ENCODE assay signal across 8 cellular contexts in genomic region chr17:2400877-2401425, GRCh38. TPM values are rescaled to one million over a fixed set of nuclear protein-coding genes. Genes with fewer than 3 reads are reported as not detected.
DNase-seq lines count a peak whose midpoint lies in the region; ATAC-seq and TF ChIP-seq lines count a peak whose summit lies in the region.

MNT (minus strand) TSS chr17:2401060; CDS start chr17:2400712, 348 bp downstream.

- peak in 1 of 2 donors; percentile 44 for TF ChIP-seq POLR2A in heart left ventricle (IDR thresholded peaks at IDR 0.05)

- H3K9me3 Mint-ChIP-seq in type B pancreatic cell: no peaks in the 10 kb centered on the region

- H3K27ac ChIP-seq in heart left ventricle: peak within 1 kb of the TSS; percentile 94 to 100 (median 99)

- no peaks in the 10 kb centered on the region for H3K36me3 ChIP-seq in adipocyte (ENCODE audit: control insufficient read depth, insufficient read depth, low read length, severe bottlenecking)
- H3K36me3 ChIP-seq in heart left ventricle: no peaks in the 10 kb centered on the region

- 0 to 1% (median 0%) methylated on average over 48 to 51 of the region's 51 CpGs for WGBS in heart left ventricle, 4 donors

- H3K4me3 ChIP-seq in GM12865 (ENCODE audit: low read depth, low read length) (peak within 1 kb of the TSS; percentile 88), adipocyte (ENCODE audit: low read length) (peak within 1 kb of the TSS; percentile 97), heart left ventricle (peak within 1 kb of the TSS; percentile 71 to 99 (median 92))

- H3K9me3 ChIP-seq in adipocyte (ENCODE audit: control insufficient read depth, low read length): no peaks in the 10 kb centered on the region
- no peaks in the 10 kb centered on the region for H3K9me3 ChIP-seq in heart left ventricle

- peak within 1 kb of the TSS; percentile 99 for H3K4me3 Mint-ChIP-seq in type B pancreatic cell

- intact Hi-C loops in heart left ventricle (cut with DNase I): loop anchor here in 2 of 10 donors (1.0 kb wide), 2 partner anchors 8 to 9 kb away; no protein-coding TSS in a partner anchor
- intact Hi-C loops in posterior cingulate gyrus (cut with DNase I): loop anchor here (1.0 to 5.0 kb wide), 2 partner anchors 8 to 191 kb away; partner anchors contain the start of gene PAFAH1B1

- H3K9ac ChIP-seq in adipocyte (ENCODE audit: low read length): peak within 1 kb of the TSS; percentile 98

- H3K27me3 Mint-ChIP-seq in type B pancreatic cell: no peaks in the 10 kb centered on the region

- TF ChIP-seq CTCF in GM12865 (IDR thresholded peaks at IDR 0.05; ENCODE audit: insufficient read depth, low read depth, low read length, missing control alignments): no peak
- TF ChIP-seq CTCF in heart left ventricle (IDR thresholded peaks at IDR 0.05): peak in 2 of 12 donors; percentile 9 to 12
- TF ChIP-seq CTCF in type B pancreatic cell (conservative IDR thresholded peaks at IDR 0.05): peak; percentile 23

- peak within 1 kb of the TSS; percentile 100 for H3K27ac Mint-ChIP-seq in type B pancreatic cell

- peaks cover 45% of the 10 kb centered on the region for H3K4me1 Mint-ChIP-seq in type B pancreatic cell (ENCODE audit: unreplicated experiment)

- H3K27me3 ChIP-seq in adipocyte (replicated peaks; ENCODE audit: control insufficient read depth, insufficient read depth, low read length) (no peaks in the 10 kb centered on the region), heart left ventricle (no peaks in the 10 kb centered on the region)

- no peaks in the 10 kb centered on the region for H3K36me3 Mint-ChIP-seq in type B pancreatic cell

- DNase-seq in GM12865 (ENCODE audit: low read depth) (peak; percentile 98), NCI-H128 (lab: John Stamatoyannopoulos, UW; ENCODE audit: unreplicated experiment) (peak; percentile 81), SW480 (ENCODE audit: low spot score) (peak; percentile 93), adipocyte (ENCODE audit: low read depth) (peak; percentile 98), heart left ventricle (peak; percentile 95 to 98 (median 96)), posterior cingulate gyrus (peak; percentile 86 to 99 (median 94)), type B pancreatic cell (ENCODE audit: extremely low spot score, unreplicated experiment) (peak; percentile 97)

- ATAC-seq in HG02642 (IDR thresholded peaks at IDR 0.05; ENCODE audit: poor library complexity, unreplicated experiment) (peak; percentile 44), heart left ventricle (peak; percentile 24 to 67 (median 62))

- H3K4me1 ChIP-seq in adipocyte (ENCODE audit: control insufficient read depth, insufficient read depth, low read length) (peaks cover 66% of the 10 kb centered on the region), heart left ventricle (peaks cover 18 to 75% (median 61%) of the 10 kb centered on the region in 12 donors)

RNA-seq across cellular contexts. Expression of gene MNT, which starts in this region (rescaled TPM):
- 10 to 100 TPM in 4 of 9 donors, 1 to 10 TPM in 5; 4.1 to 20.4 (median 9.8) TPM for total RNA-seq in heart left ventricle
- 10 to 100 TPM in 1 of 2 donors, 1 to 10 TPM in 1; 7.2 to 10.3 TPM for polyA plus RNA-seq in heart left ventricle
- total RNA-seq in type B pancreatic cell (ENCODE audit: low replicate concordance): 26.9 and 32.9 TPM in 2 replicates

Comparison
In these comparisons a context has a peak if more than half of its experiments do, and no peak if none do; other contexts are left out.
1. Peak in every context shown above with its lines: DNase-seq, ATAC-seq, H3K4me3 ChIP-seq and H3K27ac ChIP-seq.